Comparison of ENCODE assay signal across 8 cellular contexts in the genomic region with DNA sequence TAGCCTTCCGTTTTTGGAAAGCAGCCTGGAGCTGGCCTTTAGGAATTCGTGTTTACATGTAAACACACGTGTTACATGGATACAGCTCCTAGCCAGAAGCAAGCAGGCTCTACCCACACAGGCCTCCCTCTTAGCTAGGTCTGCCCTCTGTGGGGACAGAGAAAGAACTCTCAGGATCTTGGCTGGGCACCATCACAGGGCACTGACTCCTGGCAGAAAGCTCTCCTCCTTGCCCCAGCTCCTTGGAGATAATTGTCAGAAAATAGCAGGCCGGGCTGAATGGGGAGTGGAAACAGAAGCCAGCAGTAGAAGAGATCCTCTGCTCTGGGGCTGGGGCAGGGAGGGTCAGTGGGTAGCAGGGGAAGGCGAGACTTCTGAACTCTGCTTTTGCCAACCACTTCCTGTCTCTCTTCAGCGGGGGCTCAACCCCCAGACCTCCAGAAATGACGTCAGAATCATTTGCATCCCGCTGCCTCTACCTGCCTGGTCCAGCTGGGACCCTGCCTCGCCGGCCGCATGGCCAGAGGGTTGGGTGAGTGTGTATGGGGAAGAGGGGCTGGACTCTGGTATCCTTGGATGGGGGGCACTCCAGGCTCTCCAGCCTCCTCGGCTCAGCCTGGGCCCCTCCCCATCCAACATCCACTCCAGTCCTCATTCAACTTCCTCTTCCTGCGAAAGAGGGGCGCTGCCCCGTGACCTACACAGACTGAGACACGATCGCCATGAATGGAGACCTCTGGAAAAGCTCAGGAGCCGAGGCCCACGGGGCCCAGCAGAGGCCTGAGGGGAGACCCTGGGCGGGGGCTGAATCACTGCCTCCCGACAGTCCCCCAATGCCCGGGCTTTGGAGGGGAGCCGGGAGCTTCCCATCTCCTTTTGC. TPM values are rescaled to one million over a fixed set of nuclear protein-coding genes. Genes with fewer than 3 reads are reported as not detected.
A peak's percentile ranks its signal among the peaks of the same experiment; 100 is the strongest.
DNase-seq lines count a peak whose midpoint lies in the region; ATAC-seq and TF ChIP-seq lines count a peak whose summit lies in the region.

No MANE protein-coding gene starts in this region.

- TF ChIP-seq CTCF in right atrium auricular region (IDR thresholded peaks at IDR 0.05), result no peak

- H3K4me1 Mint-ChIP-seq in activated T-cell treated with anti-CD3 and anti-CD28 coated beads, Interleukin-2, amount 50 U/mL, for 72 hours (ENCODE audit: low read depth), result peaks cover 40% of the 10 kb centered on the region
- peaks cover 5% of the 10 kb centered on the region for H3K4me1 Mint-ChIP-seq in T-helper 2 cell treated with Interferon-gamma antibody and Interleukin-4, amounts not matched to agents 5 μg/mL and 100 μg/mL, for 36 hours (ENCODE audit: low read depth)

- peak overlapping the region; percentile 74 for H3K4me3 Mint-ChIP-seq in activated T-cell treated with anti-CD3 and anti-CD28 coated beads, Interleukin-2, amount 50 U/mL, for 72 hours
- peak overlapping the region; percentile 39 for H3K4me3 Mint-ChIP-seq in T-helper 2 cell treated with Interferon-gamma antibody and Interleukin-4, amounts not matched to agents 5 μg/mL and 100 μg/mL, for 36 hours

- DNase-seq in activated T-cell treated with anti-CD3 and anti-CD28 coated beads, Interleukin-2, amount 50 U/mL, for 72 hours, result peak in 1 of 2 donors; percentile 23
- no peak for DNase-seq in activated T-cell treated with anti-CD3 and anti-CD28 coated beads for 4 hours
- DNase-seq in T-helper 2 cell treated with Interferon-gamma antibody and Interleukin-4, amounts not matched to agents 5 μg/mL and 100 μg/mL, for 36 hours (ENCODE audit: low spot score), result no peak
- no peak for DNase-seq in right atrium auricular region (ENCODE audit: low spot score)
- peak; percentile 42 for DNase-seq in stimulated activated CD8-positive, alpha-beta memory T cell treated with anti-CD3 and anti-CD28 coated beads, Interleukin-4, amount 100 ng/mL, for 48 hours
- no peak for DNase-seq in NK-92 treated with Interleukin-12 subunit alpha and Interleukin-12 subunit beta, amount 100 ng/mL, for 24 hours (lab: John Stamatoyannopoulos, UW)
- no peak for DNase-seq in iPS-NIHi11 (ENCODE audit: low spot score)

- H3K9me3 ChIP-seq in right atrium auricular region, result no peaks in the 10 kb centered on the region

- peaks cover 16 to 31% of the 10 kb centered on the region in 2 donors for H3K27me3 ChIP-seq in right atrium auricular region

- H3K27ac Mint-ChIP-seq in activated T-cell treated with anti-CD3 and anti-CD28 coated beads, Interleukin-2, amount 50 U/mL, for 72 hours, result no peak overlapping the region
- H3K27ac Mint-ChIP-seq in T-helper 2 cell treated with Interferon-gamma antibody and Interleukin-4, amounts not matched to agents 5 μg/mL and 100 μg/mL, for 36 hours, result no peak overlapping the region

- peak; percentile 55 to 75 for ATAC-seq in activated T-cell treated with anti-CD3 and anti-CD28 coated beads, Interleukin-2, amount 50 U/mL, for 72 hours (replicated peaks in 1 of 2)
- peak; percentile 53 for ATAC-seq in HG03039 (IDR thresholded peaks at IDR 0.05; ENCODE audit: unreplicated experiment)

- peaks cover 0 to 7% of the 10 kb centered on the region in 2 donors for H3K4me1 ChIP-seq in right atrium auricular region

- peak overlapping the region in 1 of 2 donors; percentile 1 for H3K27ac ChIP-seq in right atrium auricular region

- peaks cover 92% of the 10 kb centered on the region for H3K27me3 Mint-ChIP-seq in activated T-cell treated with anti-CD3 and anti-CD28 coated beads, Interleukin-2, amount 50 U/mL, for 72 hours (ENCODE audit: low read depth)
- peaks cover 91% of the 10 kb centered on the region for H3K27me3 Mint-ChIP-seq in T-helper 2 cell treated with Interferon-gamma antibody and Interleukin-4, amounts not matched to agents 5 μg/mL and 100 μg/mL, for 36 hours (ENCODE audit: low read depth)

- no peaks in the 10 kb centered on the region for H3K9me3 Mint-ChIP-seq in activated T-cell treated with anti-CD3 and anti-CD28 coated beads, Interleukin-2, amount 50 U/mL, for 72 hours
- no peaks in the 10 kb centered on the region for H3K9me3 Mint-ChIP-seq in T-helper 2 cell treated with Interferon-gamma antibody and Interleukin-4, amounts not matched to agents 5 μg/mL and 100 μg/mL, for 36 hours

- H3K36me3 Mint-ChIP-seq in activated T-cell treated with anti-CD3 and anti-CD28 coated beads, Interleukin-2, amount 50 U/mL, for 72 hours (ENCODE audit: insufficient read depth in 2 of 2), result peaks cover 0 to 2% of the 10 kb centered on the region in 2 donors
- H3K36me3 Mint-ChIP-seq in T-helper 2 cell treated with Interferon-gamma antibody and Interleukin-4, amounts not matched to agents 5 μg/mL and 100 μg/mL, for 36 hours (ENCODE audit: low read depth), result no peaks in the 10 kb centered on the region

- H3K36me3 ChIP-seq in right atrium auricular region, result no peaks in the 10 kb centered on the region

- peak overlapping the region; percentile 32 to 49 for H3K4me3 ChIP-seq in right atrium auricular region

RNA-seq across cellular contexts. Expression of a gene that starts 0.7 kb away (rescaled TPM):
- 1 to 10 TPM in 1 of 2 donors, under 1 TPM in 1; 1.00 to 1.1 TPM for total RNA-seq in activated T-cell treated with anti-CD3 and anti-CD28 coated beads, Interleukin-2, amount 50 U/mL, for 72 hours
- total RNA-seq in right atrium auricular region, result under 1 TPM in 1 of 2 donors, not detected in 1; 0.20 TPM

RNA-seq across cellular contexts. Expression of a gene that starts 20.1 kb away (rescaled TPM):
- not detected for total RNA-seq in activated T-cell treated with anti-CD3 and anti-CD28 coated beads, Interleukin-2, amount 50 U/mL, for 72 hours
- total RNA-seq in right atrium auricular region, result under 1 TPM in 1 of 2 donors, not detected in 1; 0.33 TPM

RNA-seq across cellular contexts. Expression of a gene that starts 24.7 kb away (rescaled TPM):
- total RNA-seq in activated T-cell treated with anti-CD3 and anti-CD28 coated beads, Interleukin-2, amount 50 U/mL, for 72 hours, result not detected
- not detected for total RNA-seq in right atrium auricular region

RNA-seq across cellular contexts. Expression of a gene that starts 44.2 kb away (rescaled TPM):
- total RNA-seq in activated T-cell treated with anti-CD3 and anti-CD28 coated beads, Interleukin-2, amount 50 U/mL, for 72 hours, result not detected
- not detected for total RNA-seq in right atrium auricular region

RNA-seq across cellular contexts. Expression of a gene that starts 53.0 kb away (rescaled TPM):
- not detected for total RNA-seq in activated T-cell treated with anti-CD3 and anti-CD28 coated beads, Interleukin-2, amount 50 U/mL, for 72 hours
- total RNA-seq in right atrium auricular region, result not detected
